ENCODE assay signal across 17 cellular contexts in genomic region chr3:16908878-16909277, GRCh38. TPM values are rescaled to one million over a fixed set of nuclear protein-coding genes. Genes with fewer than 3 reads are reported as not detected.
DNase-seq lines count a peak whose midpoint lies in the region; ATAC-seq and TF ChIP-seq lines count a peak whose summit lies in the region.
"Had no signal": no experiment of that assay in that cellular context is flagged by ENCODE, and none has a peak within 500 bp of the region (broad histone marks: within the 10 kb centered on the region; RNA-seq: fewer than 3 reads in every experiment).

No MANE protein-coding gene starts in this region.

- H3K36me3 Mint-ChIP-seq in endodermal cell (ENCODE audit: low read depth), result no peaks in the 10 kb centered on the region

- H3K4me3 Mint-ChIP-seq in endodermal cell, result no peak overlapping the region

- H3K27me3 ChIP-seq in left ventricle myocardium inferior (ENCODE audit: low read depth) (no peaks in the 10 kb centered on the region), OCI-LY1 (ENCODE audit: insufficient read depth, low read length) (no peaks in the 10 kb centered on the region), endodermal cell (ENCODE audit: control insufficient read depth, insufficient read depth, low read length, poor library complexity, severe bottlenecking) (no peaks in the 10 kb centered on the region)
- H3K27me3 ChIP-seq: BLaER1 treated with 17β-estradiol and CSF1 and Interleukin-3, amounts not matched to agents 10 nM and 100 nM had no signal

- TF ChIP-seq CTCF in left ventricle myocardium inferior (IDR thresholded peaks at IDR 0.05; ENCODE audit: borderline replicate concordance) (no peak), OCI-LY1 (IDR thresholded peaks at IDR 0.05; ENCODE audit: low read length) (no peak), endodermal cell (conservative IDR thresholded peaks at IDR 0.05) (no peak)

- WGBS in endodermal cell (ENCODE audit: insufficient coverage in 1 of 2, insufficient read length in 1 of 2), 2 experiments, result 84 to 91% methylated on average over 2 of the region's 2 CpGs

- H3K9me2 ChIP-seq in OCI-LY1 (ENCODE audit: low read depth, low read length), result no peaks in the 10 kb centered on the region

- H3K27ac Mint-ChIP-seq in endodermal cell, result no peak overlapping the region

- no peaks in the 10 kb centered on the region for H4K20me1 ChIP-seq in OCI-LY1 (ENCODE audit: insufficient read depth, low read length)

- no peak overlapping the region for H3K4me3 ChIP-seq in left ventricle myocardium inferior
- H3K4me3 ChIP-seq in OCI-LY1 (ENCODE audit: low read depth, low read length, poor library complexity, severe bottlenecking), result no peak overlapping the region
- H3K4me3 ChIP-seq in endodermal cell (ENCODE audit: low read length), result no peak overlapping the region
- H3K4me3 ChIP-seq: BLaER1 treated with 17β-estradiol and CSF1 and Interleukin-3, amounts not matched to agents 10 nM and 100 nM; HAP-1 had no signal

- H3F3A ChIP-seq in OCI-LY1 (ENCODE audit: insufficient read depth, low read length), result peaks cover 17% of the 10 kb centered on the region

- H3K9me3 Mint-ChIP-seq in endodermal cell, result no peaks in the 10 kb centered on the region

- H3K9me3 ChIP-seq in left ventricle myocardium inferior (replicated peaks), result no peaks in the 10 kb centered on the region
- H3K9me3 ChIP-seq in OCI-LY1 (ENCODE audit: low read length), result no peaks in the 10 kb centered on the region
- H3K9me3 ChIP-seq in endodermal cell (ENCODE audit: control insufficient read depth, low read length), result no peaks in the 10 kb centered on the region
- H3K9me3 ChIP-seq: HAP-1 had no signal

- ATAC-seq in left ventricle myocardium superior (no peak), GM18907 (IDR thresholded peaks at IDR 0.05; ENCODE audit: unreplicated experiment) (no peak)
- ATAC-seq: Panc1 had no signal

- H3K4me1 Mint-ChIP-seq in endodermal cell, result peaks cover 8% of the 10 kb centered on the region

- intact Hi-C loops in left ventricle myocardium inferior (cut with micrococcal nuclease), result no loop called here
- intact Hi-C loops in left ventricle myocardium superior (cut with micrococcal nuclease), result no loop called here

- H3K27ac ChIP-seq in left ventricle myocardium inferior (replicated peaks) (peak overlapping the region; percentile 71), OCI-LY1 (ENCODE audit: low read depth, low read length, poor library complexity, severe bottlenecking) (peak overlapping the region; percentile 62), endodermal cell (ENCODE audit: low read depth, low read length) (no peak overlapping the region)

- H3K36me3 ChIP-seq in left ventricle myocardium inferior, result no peaks in the 10 kb centered on the region
- H3K36me3 ChIP-seq in OCI-LY1 (ENCODE audit: insufficient read depth, low read length), result 0 out of 2 replicates have a peak, but pooled peaks cover 6% of the 10 kb centered on the region
- no peaks in the 10 kb centered on the region for H3K36me3 ChIP-seq in endodermal cell (ENCODE audit: control insufficient read depth, insufficient read depth, low read length)
- H3K36me3 ChIP-seq: HAP-1 had no signal

- no peak overlapping the region for H2AFZ ChIP-seq in OCI-LY1 (ENCODE audit: low read length)

- H3K4me1 ChIP-seq in left ventricle myocardium inferior (peaks cover 96% of the 10 kb centered on the region), OCI-LY1 (ENCODE audit: insufficient read depth, low read length, severe bottlenecking) (peaks cover 92% of the 10 kb centered on the region), endodermal cell (ENCODE audit: control insufficient read depth, insufficient read depth, low read length) (no peaks in the 10 kb centered on the region)

- H3K27me3 Mint-ChIP-seq in endodermal cell (ENCODE audit: insufficient read depth), result no peaks in the 10 kb centered on the region

- TF ChIP-seq POLR2A in erythroblast (IDR thresholded peaks at IDR 0.05; ENCODE audit: low read length), result no peak

- H3K4me2 ChIP-seq in OCI-LY1 (ENCODE audit: low read length), result no peak overlapping the region
- H3K4me2 ChIP-seq: BLaER1 treated with 17β-estradiol and CSF1 and Interleukin-3, amounts not matched to agents 10 nM and 100 nM had no signal

- peaks cover 96% of the 10 kb centered on the region for H3K79me2 ChIP-seq in OCI-LY1 (ENCODE audit: insufficient read depth, low read length)

- no peak for DNase-seq in left ventricle myocardium inferior
- DNase-seq in left ventricle myocardium superior, result no peak
- peak; percentile 78 to 83 for DNase-seq in erythroblast (lab: John Stamatoyannopoulos, UW)
- no peak for DNase-seq in NCI-H1694 (lab: John Stamatoyannopoulos, UW)
- no peak for DNase-seq in DMS79 (lab: John Stamatoyannopoulos, UW)
- no peak for DNase-seq in endodermal cell
- DNase-seq: COR-L47, Kasumi-1, NCI-H1417, NCI-H1930, NCI-H2171, NCI-H446 treated with DMSO at 0.1 percent for 48 hours had no signal

- H3K9ac ChIP-seq in OCI-LY1 (ENCODE audit: low read length) (no peak overlapping the region), endodermal cell (ENCODE audit: extremely low read depth, low read length, poor library complexity, severe bottlenecking) (no peak overlapping the region)
- H3K9ac ChIP-seq: BLaER1 treated with 17β-estradiol and CSF1 and Interleukin-3, amounts not matched to agents 10 nM and 100 nM had no signal

RNA-seq across cellular contexts. Expression of gene PLCL2, which starts 24.1 kb away (rescaled TPM):
- total RNA-seq in left ventricle myocardium inferior, result 48.1 TPM
- 76.9 TPM for total RNA-seq in left ventricle myocardium superior
- total RNA-seq in endodermal cell, result 1 to 10 TPM; 4.2 to 6.9 TPM
- 8.0 TPM for polyA plus RNA-seq in endodermal cell (2013, experiment 1 of 2)
- polyA plus RNA-seq in endodermal cell (2013, experiment 2 of 2), result 6.3 TPM

Comparison
In these comparisons a context has a peak if more than half of its experiments do, and no peak if none do; other contexts are left out.
1. DNase-seq: peak in erythroblast (2 of 2); none in left ventricle myocardium inferior (single experiment), left ventricle myocardium superior (single experiment), NCI-H1694 (single experiment), DMS79 (single experiment) and endodermal cell (single experiment).